1 cellular context compared by ENCODE assay signal in the genomic region with DNA sequence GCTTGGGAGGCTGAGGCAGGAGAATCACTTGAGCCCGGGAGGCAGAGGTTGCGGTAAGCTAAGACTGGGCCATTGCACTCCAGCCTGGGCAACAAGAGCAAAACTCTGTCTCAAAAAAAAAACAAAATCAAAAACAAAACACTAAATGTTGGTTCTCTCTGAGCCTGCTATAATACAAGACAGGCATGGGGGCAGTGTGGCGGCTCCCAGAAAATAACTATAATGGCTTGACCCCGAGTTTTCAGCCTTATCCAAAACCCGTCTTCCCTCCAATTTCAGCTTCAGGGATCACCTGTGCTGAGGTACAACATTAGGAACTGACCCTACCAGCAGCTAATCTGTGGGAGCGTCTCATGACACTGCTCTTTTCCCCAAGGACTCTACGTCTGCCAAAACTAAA.
TF ChIP-seq lines count a peak whose summit lies in the region.

No MANE protein-coding gene starts in this region.

TF ChIP-seq in GM23338, 12 proteins besides CTCF, POLR2A, EP300 and RAD21 (continued from another document):
- TF ChIP-seq REST (IDR thresholded peaks at IDR 0.05; ENCODE audit: unreplicated experiment) (no peak), ZNF331 (CRISPR knock-in tag; IDR thresholded peaks at IDR 0.05; ENCODE audit: low read depth) (no peak)
